ENCODE assay signal across 6 cellular contexts in genomic region chr16:668519-669171, GRCh38. TPM values are rescaled to one million over a fixed set of nuclear protein-coding genes. Genes with fewer than 3 reads are reported as not detected.
A peak's percentile ranks its signal among the peaks of the same experiment; 100 is the strongest.
DNase-seq lines count a peak whose midpoint lies in the region; ATAC-seq and TF ChIP-seq lines count a peak whose summit lies in the region.

No MANE protein-coding gene starts in this region.

- no peaks in the 10 kb centered on the region for H3K27me3 Mint-ChIP-seq in CD4-positive, CD25-positive, alpha-beta regulatory T cell

- no peaks in the 10 kb centered on the region for H3K36me3 Mint-ChIP-seq in CD4-positive, CD25-positive, alpha-beta regulatory T cell

- H3K36me3 ChIP-seq in CD4-positive, CD25-positive, alpha-beta regulatory T cell (ENCODE audit: control insufficient read depth, insufficient read depth, low read length) = peaks cover 17% of the 10 kb centered on the region
- peaks cover 46% of the 10 kb centered on the region for H3K36me3 ChIP-seq in thymus (ENCODE audit: control insufficient read depth, insufficient read depth)

- TF ChIP-seq POLR2A in NB4 (IDR thresholded peaks at IDR 0.05; ENCODE audit: extremely low read depth, insufficient read length) = no peak

- H3K9me3 Mint-ChIP-seq in CD4-positive, CD25-positive, alpha-beta regulatory T cell = no peaks in the 10 kb centered on the region

- no peaks in the 10 kb centered on the region for H3K9me3 ChIP-seq in CD4-positive, CD25-positive, alpha-beta regulatory T cell (ENCODE audit: control insufficient read depth in 2 of 2, low read length in 2 of 2)
- no peaks in the 10 kb centered on the region for H3K9me3 ChIP-seq in thymus (ENCODE audit: control insufficient read depth)

- peaks cover 25% of the 10 kb centered on the region for H3K4me1 ChIP-seq in CD4-positive, CD25-positive, alpha-beta regulatory T cell (ENCODE audit: control insufficient read depth, insufficient read depth, low read length, poor library complexity, severe bottlenecking)
- H3K4me1 ChIP-seq in foreskin keratinocyte (peaks cover 2% of the 10 kb centered on the region), thymus (ENCODE audit: control insufficient read depth, insufficient read depth, low read length) (peaks cover 8% of the 10 kb centered on the region)

- no peaks in the 10 kb centered on the region for H3K27me3 ChIP-seq in CD4-positive, CD25-positive, alpha-beta regulatory T cell (ENCODE audit: control insufficient read depth, insufficient read depth, low read length)
- H3K27me3 ChIP-seq in foreskin keratinocyte = no peaks in the 10 kb centered on the region
- H3K27me3 ChIP-seq in thymus (ENCODE audit: control insufficient read depth, insufficient read depth) = no peaks in the 10 kb centered on the region

- peak overlapping the region; percentile 75 for H3K27ac ChIP-seq in CD4-positive, CD25-positive, alpha-beta regulatory T cell (ENCODE audit: insufficient read depth, low read length, poor library complexity, severe bottlenecking)
- H3K27ac ChIP-seq in foreskin keratinocyte = peak overlapping the region; percentile 70
- H3K27ac ChIP-seq in thymus (ENCODE audit: low read depth) = peak overlapping the region; percentile 89

- TF ChIP-seq CTCF in NB4 (IDR thresholded peaks at IDR 0.05; ENCODE audit: low read depth, low read length) (no peak), foreskin keratinocyte (conservative IDR thresholded peaks at IDR 0.05) (no peak)

- peaks cover 0 to 12% (median 2%) of the 10 kb centered on the region in 4 donors for H3K4me1 Mint-ChIP-seq in CD4-positive, CD25-positive, alpha-beta regulatory T cell

- peak overlapping the region in 3 of 4 donors; percentile 75 to 91 (median 78) for H3K4me3 Mint-ChIP-seq in CD4-positive, CD25-positive, alpha-beta regulatory T cell

- no peak overlapping the region for H3K4me3 ChIP-seq in CD4-positive, CD25-positive, alpha-beta regulatory T cell (ENCODE audit: low read depth, low read length)
- peak overlapping the region; percentile 65 for H3K4me3 ChIP-seq in NB4 (ENCODE audit: low read depth, low read length)
- H3K4me3 ChIP-seq in thymus (ENCODE audit: low read length) = peak overlapping the region; percentile 91

- no peak for DNase-seq in CD4-positive, CD25-positive, alpha-beta regulatory T cell
- DNase-seq in NB4 (ENCODE audit: low read depth) = no peak
- no peak for DNase-seq in foreskin keratinocyte
- no peak for DNase-seq in amygdala (lab: John Stamatoyannopoulos, UW)

- ATAC-seq in CD4-positive, CD25-positive, alpha-beta regulatory T cell (ENCODE audit: low read depth in 2 of 2) = no peak
- ATAC-seq in foreskin keratinocyte (no peak), GM21576 (IDR thresholded peaks at IDR 0.05; ENCODE audit: unreplicated experiment) (no peak)

- WGBS in thymus = 12% methylated on average over 50 of the region's 50 CpGs

- peak overlapping the region in 1 of 3 donors; percentile 67 for H3K27ac Mint-ChIP-seq in CD4-positive, CD25-positive, alpha-beta regulatory T cell

RNA-seq across cellular contexts. Expression of gene RHOT2, which starts 0.7 kb away (rescaled TPM):
- total RNA-seq in CD4-positive, CD25-positive, alpha-beta regulatory T cell = 212 TPM
- polyA plus RNA-seq in CD4-positive, CD25-positive, alpha-beta regulatory T cell = 10 to 100 TPM; 34.3 to 47.1 (median 38.4) TPM
- 70.3 and 75.5 TPM in 2 replicates for total RNA-seq in foreskin keratinocyte
- 93.6 and 104 TPM in 2 replicates for polyA plus RNA-seq in foreskin keratinocyte
- polyA plus RNA-seq in thymus = 252 TPM

RNA-seq across cellular contexts. Expression of gene RHBDL1, which starts 6.8 kb away (rescaled TPM):
- 3.2 TPM for total RNA-seq in CD4-positive, CD25-positive, alpha-beta regulatory T cell
- polyA plus RNA-seq in CD4-positive, CD25-positive, alpha-beta regulatory T cell = 1 to 10 TPM in 1 of 4 donors, under 1 TPM in 2, not detected in 1; 0.49 to 1.5 (median 0.88) TPM
- total RNA-seq in foreskin keratinocyte = 1.3 and 2.0 TPM in 2 replicates
- polyA plus RNA-seq in foreskin keratinocyte (1.6 and 3.0 TPM in 2 replicates), thymus (3.1 TPM)

RNA-seq across cellular contexts. Expression of gene STUB1, which starts 11.6 kb away (rescaled TPM):
- total RNA-seq in CD4-positive, CD25-positive, alpha-beta regulatory T cell = 63.2 TPM
- 100 to 1,000 TPM; 117 to 142 (median 135) TPM for polyA plus RNA-seq in CD4-positive, CD25-positive, alpha-beta regulatory T cell
- 125 and 138 TPM in 2 replicates for total RNA-seq in foreskin keratinocyte
- polyA plus RNA-seq in foreskin keratinocyte (167 and 172 TPM in 2 replicates), thymus (122 TPM)

RNA-seq across cellular contexts. Expression of gene JMJD8, which starts 15.5 kb away (rescaled TPM):
- 22.7 TPM for total RNA-seq in CD4-positive, CD25-positive, alpha-beta regulatory T cell
- polyA plus RNA-seq in CD4-positive, CD25-positive, alpha-beta regulatory T cell = 10 to 100 TPM; 29.2 to 36.2 (median 33.4) TPM
- 42.3 and 45.9 TPM in 2 replicates for total RNA-seq in foreskin keratinocyte
- polyA plus RNA-seq in foreskin keratinocyte (48.0 and 58.7 TPM in 2 replicates), thymus (31.2 TPM)

RNA-seq across cellular contexts. Expression of gene WDR90, which starts 19.5 kb away (rescaled TPM):
- total RNA-seq in CD4-positive, CD25-positive, alpha-beta regulatory T cell = 11.4 TPM
- 1 to 10 TPM in 2 of 4 donors, under 1 TPM in 2; 0.89 to 2.5 (median 1.1) TPM for polyA plus RNA-seq in CD4-positive, CD25-positive, alpha-beta regulatory T cell
- 26.5 and 27.7 TPM in 2 replicates for total RNA-seq in foreskin keratinocyte
- 15.7 and 16.6 TPM in 2 replicates for polyA plus RNA-seq in foreskin keratinocyte
- 22.6 TPM for polyA plus RNA-seq in thymus
